ENCODE assay signal across 8 cellular contexts in the genomic region with DNA sequence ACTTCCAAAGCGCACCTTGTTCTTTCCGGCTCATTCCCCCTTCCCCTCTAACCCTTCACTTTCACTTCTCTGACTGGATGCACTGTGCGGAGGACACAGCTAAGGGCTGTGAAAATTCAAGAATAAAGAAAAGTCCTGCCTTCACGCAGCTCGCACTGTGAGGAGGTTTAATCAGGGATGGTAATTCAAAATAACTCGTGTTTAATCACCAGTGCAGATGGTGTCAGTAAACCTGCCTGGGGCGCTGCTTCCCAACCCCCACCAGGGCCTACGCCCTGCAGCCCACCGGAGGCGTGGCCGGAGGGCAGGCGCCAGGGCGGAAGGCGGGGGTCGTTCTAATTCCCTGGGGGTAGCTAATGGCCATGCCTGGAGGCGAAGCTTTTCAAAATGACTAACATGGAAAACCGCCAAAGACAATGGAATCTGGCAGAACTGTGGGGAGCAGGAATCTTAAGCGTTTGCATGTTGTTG.
DNase-seq lines count a peak whose midpoint lies in the region; ATAC-seq and TF ChIP-seq lines count a peak whose summit lies in the region.
"Not testable (repeated sequence)": the region's sequence is repeated elsewhere in the genome, so short reads cannot be mapped to it uniquely, and the experiment has no call there.

No MANE protein-coding gene starts in this region.

- not testable (repeated sequence) for H3K9me1 ChIP-seq in IMR-90 (ENCODE audit: insufficient read depth, low read length)

- H3K79me1 ChIP-seq in IMR-90 (ENCODE audit: low read depth in 1 of 2, low read length in 2 of 2) = not testable (repeated sequence)

- H3K23ac ChIP-seq in IMR-90 (ENCODE audit: low read depth, low read length) = not testable (repeated sequence)

- H3K27ac ChIP-seq in IMR-90 (ENCODE audit: insufficient read depth, low read length); body of pancreas; right cardiac atrium (ENCODE audit: low read length); right lobe of liver; aorta (ENCODE audit: low read depth in 1 of 2, low read length in 2 of 2): not testable (repeated sequence)

- CTCF ChIA-PET in IMR-90 (lab: Yijun Ruan, JAX) = not testable (repeated sequence)

- WGBS in IMR-90 (ENCODE audit: extremely low coverage in 2 of 2, insufficient read length in 1 of 2), 2 experiments = no CpG with 5 or more reads among the region's 18 CpGs
- WGBS in body of pancreas, 2 donors = no CpG with 5 or more reads among the region's 18 CpGs
- WGBS in right cardiac atrium = no CpG with 5 or more reads among the region's 18 CpGs
- WGBS in right lobe of liver (ENCODE audit: insufficient coverage, low coverage, low lambda C conversion rate, missing lambda C conversion rate) = no CpG with 5 or more reads among the region's 18 CpGs
- WGBS in aorta, 2 donors = no CpG with 5 or more reads among the region's 18 CpGs

- not testable (repeated sequence) for H3K4ac ChIP-seq in IMR-90 (ENCODE audit: low read depth, low read length)

- H2AK5ac ChIP-seq in IMR-90 (ENCODE audit: low read depth, low read length) = not testable (repeated sequence)

- not testable (repeated sequence) for TF ChIP-seq CTCF in IMR-90 (conservative IDR thresholded peaks at IDR 0.05; ENCODE audit: low read depth, low read length); body of pancreas (IDR thresholded peaks at IDR 0.05); right lobe of liver (IDR thresholded peaks at IDR 0.05)

- not testable (repeated sequence) for H4K8ac ChIP-seq in IMR-90 (ENCODE audit: low read depth in 2 of 2, low read length in 2 of 2)

- POLR2A ChIA-PET in IMR-90 (lab: Charles Lee; ENCODE audit: unreplicated experiment) = not testable (repeated sequence)

- not testable (repeated sequence) for H3K9me3 Mint-ChIP-seq in naive B cell

- H3K27me3 ChIP-seq in IMR-90 (ENCODE audit: control insufficient read depth, insufficient read depth, low read length); body of pancreas; right cardiac atrium (ENCODE audit: control insufficient read depth, insufficient read depth); right lobe of liver; aorta (ENCODE audit: control insufficient read depth in 1 of 2, insufficient read depth in 2 of 2, low read length in 1 of 2): not testable (repeated sequence)

- not testable (repeated sequence) for H2AK9ac ChIP-seq in IMR-90 (replicated peaks; ENCODE audit: low read depth, low read length, poor library complexity)

- DNase-seq in IMR-90; body of pancreas; Right ventricle myocardium superior; right cardiac atrium; right lobe of liver; naive B cell; sciatic nerve (ENCODE audit: low spot score); aorta: not testable (repeated sequence)

- H3K4me3 Mint-ChIP-seq in naive B cell = not testable (repeated sequence)

- in situ Hi-C loops in IMR-90 (cut with MboI; ENCODE audit: low sequenced_read_pairs) = not testable (repeated sequence)

- H3K36me3 ChIP-seq in IMR-90 (ENCODE audit: control insufficient read depth, insufficient read depth, low read length); body of pancreas (replicated peaks in 1 of 2; ENCODE audit: insufficient read depth in 1 of 2, low read depth in 2 of 2); right lobe of liver; aorta (ENCODE audit: control insufficient read depth in 1 of 2, insufficient read depth in 2 of 2, low read length in 1 of 2): not testable (repeated sequence)

- not testable (repeated sequence) for BruUV-seq in IMR-90 (replicated peaks; lab: Mats Ljungman, UMichigan)

- not testable (repeated sequence) for H2AFZ ChIP-seq in IMR-90 (replicated peaks; ENCODE audit: low read length, poor library complexity)

- H2BK20ac ChIP-seq in IMR-90 (ENCODE audit: low read depth, low read length) = not testable (repeated sequence)

- H4K20me1 ChIP-seq in IMR-90 (ENCODE audit: insufficient read depth, low read length) = not testable (repeated sequence)

- not testable (repeated sequence) for H2BK120ac ChIP-seq in IMR-90 (ENCODE audit: low read depth, low read length)

- not testable (repeated sequence) for H2BK5ac ChIP-seq in IMR-90 (ENCODE audit: low read depth, low read length, poor library complexity, severe bottlenecking)

- not testable (repeated sequence) for H3K4me3 ChIP-seq in IMR-90 (ENCODE audit: insufficient read depth, low read depth, low read length); body of pancreas; right cardiac atrium (ENCODE audit: low read length); right lobe of liver; aorta (ENCODE audit: low read length in 2 of 2)

- not testable (repeated sequence) for H3K9me3 ChIP-seq in IMR-90 (ENCODE audit: control insufficient read depth, insufficient read depth, low read length); body of pancreas; right cardiac atrium (ENCODE audit: control insufficient read depth, low read length); right lobe of liver; aorta (ENCODE audit: control insufficient read depth, low read length)

- intact Hi-C loops in IMR-90 (cut with micrococcal nuclease); body of pancreas (cut with DNase I); Right ventricle myocardium superior (cut with DNase I); right cardiac atrium (cut with DNase I); right lobe of liver (cut with DNase I); sciatic nerve (cut with DNase I); aorta (cut with DNase I): not testable (repeated sequence)

- not testable (repeated sequence) for H4K5ac ChIP-seq in IMR-90 (ENCODE audit: low read depth, low read length)

- H3K4me1 Mint-ChIP-seq in naive B cell = not testable (repeated sequence)

- not testable (repeated sequence) for H3K4me1 ChIP-seq in IMR-90 (ENCODE audit: control insufficient read depth, insufficient read depth, low read length); body of pancreas; right cardiac atrium (ENCODE audit: control insufficient read depth, insufficient read depth, low read length); right lobe of liver; aorta (ENCODE audit: control insufficient read depth in 1 of 2, insufficient read depth in 2 of 2, low read length in 2 of 2)

- H3K27me3 Mint-ChIP-seq in naive B cell = not testable (repeated sequence)

- not testable (repeated sequence) for H3K14ac ChIP-seq in IMR-90 (replicated peaks; ENCODE audit: low read depth, low read length)

- dilution Hi-C loops in IMR-90 (cut with HindIII; ENCODE audit: low sequenced_read_pairs, unreplicated experiment) = not testable (repeated sequence)

- not testable (repeated sequence) for H3K9ac ChIP-seq in IMR-90 (ENCODE audit: low read depth, low read length)

- H3K27ac Mint-ChIP-seq in naive B cell = not testable (repeated sequence)

- not testable (repeated sequence) for TF ChIP-seq POLR2A in IMR-90 (IDR thresholded peaks at IDR 0.05; ENCODE audit: low read depth, low read length); body of pancreas (IDR thresholded peaks at IDR 0.05); right lobe of liver (IDR thresholded peaks at IDR 0.05)

- not testable (repeated sequence) for H3K18ac ChIP-seq in IMR-90 (ENCODE audit: low read depth, low read length)

- not testable (repeated sequence) for TF ChIP-seq RAD21 in IMR-90 (IDR thresholded peaks at IDR 0.05; ENCODE audit: low read length)

- not testable (repeated sequence) for H2BK15ac ChIP-seq in IMR-90 (ENCODE audit: low read depth, low read length)

- not testable (repeated sequence) for H3K56ac ChIP-seq in IMR-90 (ENCODE audit: extremely low read depth, insufficient read depth, low read length)

- peak; percentile 75 for ATAC-seq in IMR-90 (ENCODE audit: low read depth)
- ATAC-seq in body of pancreas = peak; percentile 50
- peak; percentile 76 for ATAC-seq in Right ventricle myocardium superior (ENCODE audit: poor library complexity)
- ATAC-seq in right cardiac atrium = peak; percentile 85 to 92
- peak; percentile 73 to 83 (median 80) for ATAC-seq in right lobe of liver
- ATAC-seq in naive B cell (ENCODE audit: low read depth in 2 of 2) = peak; percentile 37 to 44
- peak; percentile 82 for ATAC-seq in sciatic nerve
- ATAC-seq in aorta (ENCODE audit: low FRiP score) = peak; percentile 78

- H3K36me3 Mint-ChIP-seq in naive B cell = not testable (repeated sequence)

- not testable (repeated sequence) for H4K91ac ChIP-seq in IMR-90 (ENCODE audit: insufficient read depth, low read depth, low read length)

- not testable (repeated sequence) for H3K4me2 ChIP-seq in IMR-90 (ENCODE audit: low read depth, low read length)
